In the genomic region with DNA sequence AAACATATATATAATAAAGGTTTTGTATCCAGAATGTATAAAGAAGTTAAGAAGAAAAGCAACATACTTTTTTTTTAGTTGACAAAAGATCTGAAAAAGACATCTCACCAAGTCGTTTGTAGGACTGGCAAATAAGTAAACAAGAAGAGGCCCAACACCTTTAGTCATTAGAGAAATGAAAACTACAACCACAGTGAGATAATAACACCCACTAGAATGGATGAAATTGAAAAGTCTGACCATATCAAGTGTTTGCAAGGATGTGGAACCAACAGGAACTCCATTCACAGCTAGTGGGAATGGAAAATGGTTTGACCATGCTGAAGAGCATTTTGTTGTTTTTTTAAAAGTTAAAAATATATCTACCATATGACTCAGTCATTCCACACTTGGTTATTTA, we compare ENCODE assay signal across 1 cellular context. TPM values are rescaled to one million over a fixed set of nuclear protein-coding genes. Genes with fewer than 3 reads are reported as not detected.
"Had no signal": no experiment of that assay in that cellular context is flagged by ENCODE, and none has a peak within 500 bp of the region (broad histone marks: within the 10 kb centered on the region; RNA-seq: fewer than 3 reads in every experiment).

No MANE protein-coding gene starts in this region.

RNA-seq across cellular contexts. Expression of gene PLGLB2, which starts 54.0 kb away (rescaled TPM):
- polyA plus RNA-seq: aorta had no signal
